Comparison of ENCODE assay signal across 8 cellular contexts in the genomic region with DNA sequence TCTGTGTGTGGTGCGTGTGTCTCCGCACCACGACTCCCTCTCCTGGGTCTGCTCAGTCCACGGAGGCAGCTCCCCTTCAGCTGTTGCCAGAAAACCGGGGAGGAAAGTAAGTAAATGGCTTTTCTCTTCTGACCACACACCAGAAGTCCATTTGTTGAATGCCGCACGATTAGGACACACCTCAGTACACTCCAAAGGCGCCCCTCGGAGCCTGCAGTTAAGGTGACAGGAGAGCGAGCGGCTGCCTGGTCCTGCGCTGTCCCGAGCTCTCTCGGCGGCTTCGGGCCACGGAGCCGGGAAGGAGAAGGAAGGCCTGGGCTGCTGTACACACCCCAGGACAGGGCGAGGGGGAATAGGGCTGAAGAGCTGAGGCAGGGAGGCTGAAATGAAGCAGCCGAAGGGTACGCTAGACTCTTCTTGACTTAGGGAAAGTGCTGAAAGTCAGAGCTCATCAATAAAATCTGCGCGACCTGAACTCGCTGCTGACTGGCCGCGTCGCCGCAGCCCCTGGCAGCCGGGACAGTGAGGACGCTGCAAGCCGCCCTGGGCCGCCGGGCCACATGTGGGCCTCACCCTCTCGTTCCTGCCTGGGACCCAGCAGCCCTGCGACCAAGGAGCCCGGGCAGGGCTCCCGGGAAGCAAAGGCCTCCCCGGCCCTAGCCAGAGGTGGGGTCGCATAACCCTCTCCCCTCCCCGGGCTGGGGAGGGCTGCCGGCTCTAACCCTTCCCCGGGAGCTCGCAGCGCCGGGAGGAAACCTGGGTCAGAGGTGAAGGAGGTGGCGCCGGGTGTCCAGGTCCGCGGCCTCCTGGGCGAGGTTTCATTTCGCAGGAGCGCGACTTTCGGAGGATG. TPM values are rescaled to one million over a fixed set of nuclear protein-coding genes. Genes with fewer than 3 reads are reported as not detected.
DNase-seq lines count a peak whose midpoint lies in the region; ATAC-seq and TF ChIP-seq lines count a peak whose summit lies in the region.

No MANE protein-coding gene starts in this region.

- no peaks in the 10 kb centered on the region for H3K36me3 ChIP-seq in suprapubic skin
- H3K36me3 ChIP-seq in gastroesophageal sphincter: no peaks in the 10 kb centered on the region

- ATAC-seq in activated T-cell treated with anti-CD3 and anti-CD28 coated beads, Interleukin-2, amount 50 U/mL, for 4 hours: no peak
- ATAC-seq in GM18502 (IDR thresholded peaks at IDR 0.05; ENCODE audit: poor library complexity, unreplicated experiment) (no peak), HG02571 (IDR thresholded peaks at IDR 0.05; ENCODE audit: unreplicated experiment) (no peak), gastroesophageal sphincter (no peak)

- no peak for DNase-seq in activated T-cell treated with anti-CD3 and anti-CD28 coated beads, Interleukin-2, amount 50 U/mL, for 4 hours
- DNase-seq in activated T-cell treated with anti-CD3 and anti-CD28 coated beads for 4 hours (no peak), kidney tubule cell (ENCODE audit: low spot score) (peak; percentile 49), suprapubic skin (ENCODE audit: low spot score in 2 of 2) (no peak)

- H3K36me3 Mint-ChIP-seq in activated T-cell treated with anti-CD3 and anti-CD28 coated beads, Interleukin-2, amount 50 U/mL, for 4 hours (ENCODE audit: insufficient read depth): no peaks in the 10 kb centered on the region
- no peaks in the 10 kb centered on the region for H3K36me3 Mint-ChIP-seq in activated naive CD8-positive, alpha-beta T cell

- no peak for TF ChIP-seq CTCF in suprapubic skin (IDR thresholded peaks at IDR 0.05)
- no peak for TF ChIP-seq CTCF in gastroesophageal sphincter (IDR thresholded peaks at IDR 0.05)

- H3K4me1 Mint-ChIP-seq in activated T-cell treated with anti-CD3 and anti-CD28 coated beads, Interleukin-2, amount 50 U/mL, for 4 hours (ENCODE audit: low read depth): peaks cover 54% of the 10 kb centered on the region
- peaks cover 52% of the 10 kb centered on the region for H3K4me1 Mint-ChIP-seq in activated naive CD8-positive, alpha-beta T cell (ENCODE audit: low read depth)

- H3K9me3 ChIP-seq in suprapubic skin: no peaks in the 10 kb centered on the region
- H3K9me3 ChIP-seq in gastroesophageal sphincter: no peaks in the 10 kb centered on the region

- H3K27ac ChIP-seq in suprapubic skin (no peak overlapping the region), gastroesophageal sphincter (no peak overlapping the region)

- H3K4me3 ChIP-seq in suprapubic skin: peak overlapping the region; percentile 52
- peak overlapping the region in 1 of 2 donors; percentile 52 for H3K4me3 ChIP-seq in gastroesophageal sphincter

- H3K4me3 Mint-ChIP-seq in activated T-cell treated with anti-CD3 and anti-CD28 coated beads, Interleukin-2, amount 50 U/mL, for 4 hours: peak overlapping the region; percentile 71
- H3K4me3 Mint-ChIP-seq in activated naive CD8-positive, alpha-beta T cell: peak overlapping the region; percentile 85

- no peaks in the 10 kb centered on the region for H3K9me3 Mint-ChIP-seq in activated T-cell treated with anti-CD3 and anti-CD28 coated beads, Interleukin-2, amount 50 U/mL, for 4 hours
- no peaks in the 10 kb centered on the region for H3K9me3 Mint-ChIP-seq in activated naive CD8-positive, alpha-beta T cell (ENCODE audit: low read depth)

- TF ChIP-seq POLR2A in suprapubic skin (IDR thresholded peaks at IDR 0.05): no peak
- no peak for TF ChIP-seq POLR2A in gastroesophageal sphincter (IDR thresholded peaks at IDR 0.05)

- peaks cover 100% of the 10 kb centered on the region for H3K27me3 ChIP-seq in suprapubic skin
- peaks cover 100% of the 10 kb centered on the region for H3K27me3 ChIP-seq in gastroesophageal sphincter

- H3K27me3 Mint-ChIP-seq in activated T-cell treated with anti-CD3 and anti-CD28 coated beads, Interleukin-2, amount 50 U/mL, for 4 hours (ENCODE audit: low read depth): peaks cover 71% of the 10 kb centered on the region
- peaks cover 45% of the 10 kb centered on the region for H3K27me3 Mint-ChIP-seq in activated naive CD8-positive, alpha-beta T cell

- H3K27ac Mint-ChIP-seq in activated naive CD8-positive, alpha-beta T cell: no peak overlapping the region

- H3K4me1 ChIP-seq in suprapubic skin (peaks cover 88% of the 10 kb centered on the region), gastroesophageal sphincter (peaks cover 0 to 85% (median 75%) of the 10 kb centered on the region in 3 donors)

- WGBS in suprapubic skin: 13% methylated on average over 35 of the region's 54 CpGs
- 17 to 25% methylated on average over 4 to 12 of the region's 54 CpGs for WGBS in gastroesophageal sphincter (ENCODE audit: low coverage in 1 of 2), 2 donors

- TF ChIP-seq EP300 in suprapubic skin (IDR thresholded peaks at IDR 0.05): no peak
- no peak for TF ChIP-seq EP300 in gastroesophageal sphincter (IDR thresholded peaks at IDR 0.05)

RNA-seq across cellular contexts. Expression of a gene that starts 1.5 kb away (rescaled TPM):
- not detected for total RNA-seq in activated T-cell treated with anti-CD3 and anti-CD28 coated beads, Interleukin-2, amount 50 U/mL, for 4 hours
- 1 to 10 TPM in 1 of 4 donors, under 1 TPM in 2, not detected in 1; 0.25 to 1.1 (median 0.29) TPM for total RNA-seq in suprapubic skin
- 1 to 10 TPM in 1 of 4 donors, under 1 TPM in 3; 0.08 to 1.1 (median 0.55) TPM for total RNA-seq in gastroesophageal sphincter
